In genomic region chr6:158772851-158773371, GRCh38 we compare ENCODE assay signal across 10 cellular contexts. TPM values are rescaled to one million over a fixed set of nuclear protein-coding genes. Genes with fewer than 3 reads are reported as not detected.
DNase-seq lines count a peak whose midpoint lies in the region; ATAC-seq and TF ChIP-seq lines count a peak whose summit lies in the region.
"Had no signal": no experiment of that assay in that cellular context is flagged by ENCODE, and none has a peak within 500 bp of the region (broad histone marks: within the 10 kb centered on the region; RNA-seq: fewer than 3 reads in every experiment).

No MANE protein-coding gene starts in this region.

- peak overlapping the region; percentile 85 for H3K27ac ChIP-seq in left ventricle myocardium inferior (replicated peaks)

- no peaks in the 10 kb centered on the region for H3K9me3 ChIP-seq in left ventricle myocardium inferior (replicated peaks)
- H3K9me3 ChIP-seq: upper lobe of left lung had no signal

- no peak overlapping the region for H3K4me3 ChIP-seq in left ventricle myocardium inferior
- H3K4me3 ChIP-seq in astrocyte of the spinal cord (ENCODE audit: low read depth, low read length) = no peak overlapping the region
- H3K4me3 ChIP-seq in lower leg skin (ENCODE audit: low read depth, poor library complexity, severe bottlenecking) = no peak overlapping the region
- H3K4me3 ChIP-seq: upper lobe of left lung had no signal

- 31 to 37% methylated on average over 6 of the region's 6 CpGs for WGBS in lower leg skin, 2 donors

- TF ChIP-seq CTCF in left ventricle myocardium inferior (IDR thresholded peaks at IDR 0.05; ENCODE audit: borderline replicate concordance) (no peak), astrocyte of the spinal cord (IDR thresholded peaks at IDR 0.05; ENCODE audit: low read depth, low read length) (no peak), lower leg skin (IDR thresholded peaks at IDR 0.05) (no peak)

- DNase-seq in left ventricle myocardium inferior (no peak), Right ventricle myocardium inferior (ENCODE audit: missing footprints) (no peak), astrocyte of the spinal cord (ENCODE audit: low read depth, low spot score) (peak; percentile 26), lower leg skin (ENCODE audit: low spot score in 2 of 2) (peak; percentile 76 to 88), putamen (ENCODE audit: low spot score) (no peak), NCI-H128 (lab: John Stamatoyannopoulos, UW; ENCODE audit: unreplicated experiment) (no peak)
- DNase-seq: NCI-H510A treated with DMSO at 0.1 percent for 48 hours had no signal

- peaks cover 67% of the 10 kb centered on the region for H3K4me1 ChIP-seq in left ventricle myocardium inferior

- no peaks in the 10 kb centered on the region for H3K27me3 ChIP-seq in left ventricle myocardium inferior (ENCODE audit: low read depth)
- H3K27me3 ChIP-seq: upper lobe of left lung had no signal

- ATAC-seq in Right ventricle myocardium inferior = no peak
- no peak for ATAC-seq in GM21423 (IDR thresholded peaks at IDR 0.05; ENCODE audit: unreplicated experiment)
- ATAC-seq in GM18909 (IDR thresholded peaks at IDR 0.05; ENCODE audit: poor library complexity, unreplicated experiment) = no peak

- intact Hi-C loops in left ventricle myocardium inferior (cut with micrococcal nuclease) (no loop called here), Right ventricle myocardium inferior (cut with DNase I) (no loop called here), lower leg skin (cut with DNase I; ENCODE audit: low total_unique reads) (no loop called here)

- in situ Hi-C loops in astrocyte of the spinal cord (cut with HindIII; ENCODE audit: low sequenced_read_pairs) = no loop called here

- no peak for TF ChIP-seq POLR2A in lower leg skin (IDR thresholded peaks at IDR 0.05)

- H3K36me3 ChIP-seq in left ventricle myocardium inferior = peaks cover 94% of the 10 kb centered on the region

RNA-seq across cellular contexts. Expression of gene EZR, which starts 46.3 kb away (rescaled TPM):
- total RNA-seq in left ventricle myocardium inferior (242 TPM), Right ventricle myocardium inferior (203 TPM), lower leg skin (100 to 1,000 TPM; 200 to 235 (median 212) TPM)

Comparison
In these comparisons a context has a peak if more than half of its experiments do, and no peak if none do; other contexts are left out.
1. DNase-seq: peak in astrocyte of the spinal cord (single experiment) and lower leg skin (2 of 2); none in left ventricle myocardium inferior (single experiment), Right ventricle myocardium inferior (single experiment), putamen (single experiment) and NCI-H128 (single experiment).